In genomic region chr4:153153339-153153851, GRCh38 we compare ENCODE assay signal across 1 cellular context.
A peak's percentile ranks its signal among the peaks of the same experiment; 100 is the strongest.
TF ChIP-seq lines count a peak whose summit lies in the region.

No MANE protein-coding gene starts in this region.

TF ChIP-seq in HepG2, 621 proteins besides CTCF, POLR2A, EP300 and RAD21 (continued from another document):
- TF ChIP-seq ZNF687 (CRISPR knock-in tag; IDR thresholded peaks at IDR 0.05) (peak; percentile 54), ZBTB7B (CRISPR knock-in tag; IDR thresholded peaks at IDR 0.05) (0 out of 2 replicates have a peak, but pooled peaks have one; percentile 28), ZNF335 (CRISPR knock-in tag; IDR thresholded peaks at IDR 0.05) (no peak), RFXANK (CRISPR knock-in tag; IDR thresholded peaks at IDR 0.05) (no peak), ZNF34 (CRISPR knock-in tag; IDR thresholded peaks at IDR 0.05; ENCODE audit: borderline replicate concordance) (no peak), ZNF260 (CRISPR knock-in tag; IDR thresholded peaks at IDR 0.05; ENCODE audit: borderline replicate concordance, low read depth) (no peak)
